In the genomic region with DNA sequence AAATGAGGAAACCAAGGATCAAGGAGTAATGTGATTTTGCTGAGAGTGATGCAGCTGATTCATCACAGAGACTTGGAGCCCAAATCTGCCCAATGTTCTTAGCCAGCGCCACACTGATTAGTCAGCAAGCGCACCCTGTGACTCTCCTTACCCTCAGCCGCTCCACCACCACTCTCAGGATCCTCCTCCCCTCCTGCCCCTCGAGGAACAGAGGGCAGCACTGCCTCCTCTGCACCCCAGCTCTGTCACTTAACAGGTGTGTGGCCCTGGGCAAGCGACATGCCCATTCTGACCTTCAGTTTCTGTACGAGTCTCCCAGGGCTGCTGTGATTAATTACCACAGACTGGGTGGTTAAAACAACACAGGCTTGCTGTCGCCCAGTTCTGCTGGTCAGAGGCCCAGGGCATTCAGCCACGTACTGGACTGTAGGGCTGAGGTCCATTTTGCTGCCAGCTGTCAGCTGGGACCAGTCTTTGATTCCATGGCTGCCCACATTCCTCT, we compare ENCODE assay signal across 18 cellular contexts. TPM values are rescaled to one million over a fixed set of nuclear protein-coding genes. Genes with fewer than 3 reads are reported as not detected.
A peak's percentile ranks its signal among the peaks of the same experiment; 100 is the strongest.
DNase-seq lines count a peak whose midpoint lies in the region; ATAC-seq and TF ChIP-seq lines count a peak whose summit lies in the region.
"Had no signal": no experiment of that assay in that cellular context is flagged by ENCODE, and none has a peak within 500 bp of the region (broad histone marks: within the 10 kb centered on the region; RNA-seq: fewer than 3 reads in every experiment).

No MANE protein-coding gene starts in this region.

- H3K4me3 ChIP-seq in ACC112 (ENCODE audit: low read depth, low read length) (peak overlapping the region; percentile 7; the same call in 1 of the 2 replicates), mammary epithelial cell (replicated peaks in 1 of 3; ENCODE audit: insufficient read depth in 1 of 3, low read depth in 2 of 3, low read length in 3 of 3) (no peak overlapping the region)
- H3K4me3 ChIP-seq: cardiac muscle cell, sigmoid colon had no signal

- no peaks in the 10 kb centered on the region for H3K36me3 ChIP-seq in ACC112 (ENCODE audit: insufficient read depth, low read length)
- no peaks in the 10 kb centered on the region for H3K36me3 ChIP-seq in mammary epithelial cell (ENCODE audit: insufficient read depth, low read length)
- H3K36me3 ChIP-seq: cardiac muscle cell, sigmoid colon had no signal

- peaks cover 8% of the 10 kb centered on the region for H3K9me3 Mint-ChIP-seq in HFFc6

- H3K27me3 Mint-ChIP-seq in HFFc6 (ENCODE audit: insufficient read depth), result peaks cover 4% of the 10 kb centered on the region

- H3K4me3 Mint-ChIP-seq in HFFc6, result peak overlapping the region; percentile 79

- H3K27ac ChIP-seq in ACC112 (ENCODE audit: low read depth, low read length) (peak overlapping the region; percentile 78), mammary epithelial cell (ENCODE audit: insufficient read depth, low read depth, low read length) (no peak overlapping the region)
- H3K27ac ChIP-seq: cardiac muscle cell, HL-60, sigmoid colon had no signal

- H3K27me3 ChIP-seq in ACC112 (ENCODE audit: insufficient read depth, low read length), result no peaks in the 10 kb centered on the region
- H3K27me3 ChIP-seq in mammary epithelial cell (ENCODE audit: insufficient read depth, low read length), result no peaks in the 10 kb centered on the region
- H3K27me3 ChIP-seq: cardiac muscle cell, sigmoid colon had no signal

- H3K27ac Mint-ChIP-seq in HFFc6, result peak overlapping the region; percentile 99

- H3K9me3 ChIP-seq in mammary epithelial cell (replicated peaks; ENCODE audit: insufficient read depth, low read length), result peaks cover 3% of the 10 kb centered on the region

- no peak overlapping the region for H3K9ac ChIP-seq in mammary epithelial cell (ENCODE audit: insufficient read depth, low read length)

- dilution Hi-C loops in mammary epithelial cell (cut with HindIII; ENCODE audit: low sequenced_read_pairs), result no loop called here

- intact Hi-C loops in mammary epithelial cell (cut with micrococcal nuclease), result no loop called here

- no peak for TF ChIP-seq CTCF in HFFc6 (IDR thresholded peaks at IDR 0.05)
- no peak for TF ChIP-seq CTCF in mammary epithelial cell (conservative IDR thresholded peaks at IDR 0.05 in 1 of 2, IDR thresholded peaks at IDR 0.05 in 1 of 2; ENCODE audit: extremely low read depth in 1 of 2, insufficient read depth in 1 of 2, low read depth in 1 of 2, low read length in 2 of 2)

- peaks cover 10% of the 10 kb centered on the region for H3K36me3 Mint-ChIP-seq in HFFc6 (ENCODE audit: low read depth)

- peak overlapping the region; percentile 81 for H2AFZ ChIP-seq in ACC112 (ENCODE audit: low read length, unreplicated experiment)
- no peak overlapping the region for H2AFZ ChIP-seq in mammary epithelial cell (ENCODE audit: low read depth, low read length)

- H3K79me2 ChIP-seq in ACC112 (ENCODE audit: control insufficient read depth, insufficient read depth, low read length, unreplicated experiment), result no peaks in the 10 kb centered on the region
- no peaks in the 10 kb centered on the region for H3K79me2 ChIP-seq in mammary epithelial cell (ENCODE audit: insufficient read depth, low read length)

- no peak overlapping the region for H3K4me2 ChIP-seq in mammary epithelial cell (ENCODE audit: insufficient read depth, low read depth, low read length)

- CTCF ChIA-PET in mammary epithelial cell (lab: Charles Lee; ENCODE audit: low non-redundant PET), result no interaction called here

- peak; percentile 71 for DNase-seq in HFFc6
- DNase-seq in mammary epithelial cell, result peak; percentile 59
- peak; percentile 72 for DNase-seq in iris pigment epithelial cell (ENCODE audit: low read depth)
- DNase-seq in NCI-H2196 (lab: John Stamatoyannopoulos, UW; ENCODE audit: unreplicated experiment), result no peak
- no peak for DNase-seq in COLO668 (lab: John Stamatoyannopoulos, UW; ENCODE audit: unreplicated experiment)
- DNase-seq in UCSD-AML1 (lab: John Stamatoyannopoulos, UW; ENCODE audit: unreplicated experiment), result no peak
- DNase-seq: activated gamma-delta T cell; hippocampal formation; NCI-H2029 treated with DMSO at 0.1 percent for 48 hours; NCI-H774; RPMI8226; sigmoid colon; stimulated activated naive CD4-positive, alpha-beta T cell treated with Interleukin-2 at 50 U/mL for 16 hours had no signal

- in situ Hi-C loops in mammary epithelial cell (cut with MboI; ENCODE audit: low sequenced_read_pairs in 2 of 2), result no loop called here

- no TSS peak for BruUV-seq in mammary epithelial cell (replicated peaks; lab: Mats Ljungman, UMichigan)

- H3K4me1 ChIP-seq in ACC112 (ENCODE audit: control insufficient read depth, insufficient read depth, low read length, unreplicated experiment) (peaks cover 13% of the 10 kb centered on the region), mammary epithelial cell (ENCODE audit: insufficient read depth, low read length) (no peaks in the 10 kb centered on the region)

- no peaks in the 10 kb centered on the region for H4K20me1 ChIP-seq in mammary epithelial cell (ENCODE audit: insufficient read depth, low read length)

- H3K4me1 Mint-ChIP-seq in HFFc6 (ENCODE audit: low read depth), result peaks cover 36% of the 10 kb centered on the region

- WGBS in mammary epithelial cell (ENCODE audit: low coverage, missing lambda C conversion rate), result 56% methylated on average over 8 of the region's 8 CpGs

- ATAC-seq in HG03521 (IDR thresholded peaks at IDR 0.05; ENCODE audit: unreplicated experiment), result no peak
- ATAC-seq: HCT116 had no signal

RNA-seq across cellular contexts. Expression of a gene that starts 36.1 kb away (rescaled TPM):
- 1 to 10 TPM; 4.9 to 8.4 (median 6.4) TPM for total RNA-seq in HFFc6 (2021; fragmentation: NEBNext Ultra II Directional; extraction: Animal tissue kit (Norgen Biotek cat#: 25700))
- under 1 TPM; 0.28 to 0.33 TPM for total RNA-seq in mammary epithelial cell
- 2.2 TPM for polyA plus RNA-seq in mammary epithelial cell
- 10.2 TPM for polyA minus RNA-seq in mammary epithelial cell
- total RNA-seq: cardiac muscle cell had no signal
- polyA plus RNA-seq: cardiac muscle cell had no signal

Comparison
In these comparisons a context has a peak if more than half of its experiments do, and no peak if none do; other contexts are left out.
1. DNase-seq: peak in HFFc6 (single experiment), mammary epithelial cell (single experiment) and iris pigment epithelial cell (single experiment); none in NCI-H2196 (single experiment), COLO668 (single experiment) and UCSD-AML1 (single experiment).
2. RNA of a gene that starts 36.1 kb away (total RNA-seq): 4.9 to 8.4 TPM in HFFc6; 0.28 to 0.33 TPM in mammary epithelial cell; every median in the first group is over 4 times any median in the second.